11 cellular contexts compared by ENCODE assay signal in the genomic region with DNA sequence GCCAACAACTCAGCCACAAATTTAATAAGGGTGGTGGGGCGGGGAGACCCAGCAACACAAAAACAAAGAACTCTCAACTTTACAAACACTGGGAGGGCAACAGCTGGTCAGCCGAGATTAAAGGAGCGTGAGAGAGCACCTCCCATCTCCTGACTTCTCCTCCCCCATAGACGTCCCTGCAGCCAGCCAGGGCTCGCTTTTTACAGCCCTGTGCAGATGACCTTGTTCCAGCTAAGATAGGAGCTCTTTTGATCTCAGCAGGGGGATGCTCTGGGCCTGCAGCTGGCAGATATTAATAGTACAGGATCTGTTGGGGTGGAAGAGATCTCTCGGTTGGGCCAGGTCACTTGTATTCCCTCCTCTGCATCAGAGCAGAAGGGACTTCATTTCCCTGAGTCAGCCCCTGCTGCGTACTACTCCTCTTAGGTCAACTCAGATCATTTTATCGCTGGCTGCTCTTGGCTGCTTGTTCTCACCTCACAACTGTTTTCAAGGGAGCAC.
A peak's percentile ranks its signal among the peaks of the same experiment; 100 is the strongest.
DNase-seq lines count a peak whose midpoint lies in the region; ATAC-seq and TF ChIP-seq lines count a peak whose summit lies in the region.
"Had no signal": no experiment of that assay in that cellular context is flagged by ENCODE, and none has a peak within 500 bp of the region (broad histone marks: within the 10 kb centered on the region; RNA-seq: fewer than 3 reads in every experiment).

No MANE protein-coding gene starts in this region.

- no peaks in the 10 kb centered on the region for H3K9me2 ChIP-seq in Loucy (replicated peaks; ENCODE audit: low read depth, low read length)

- TF ChIP-seq POLR2A in suprapubic skin (IDR thresholded peaks at IDR 0.05) (no peak), stomach (IDR thresholded peaks at IDR 0.05) (no peak)

- no peaks in the 10 kb centered on the region for H3K9me3 ChIP-seq in Loucy (ENCODE audit: insufficient read depth, low read depth, low read length)
- no peaks in the 10 kb centered on the region for H3K9me3 ChIP-seq in colonic mucosa
- H3K9me3 ChIP-seq in naive thymus-derived CD4-positive, alpha-beta T cell (ENCODE audit: control insufficient read depth in 2 of 3, low read length in 3 of 3) = no peaks in the 10 kb centered on the region
- H3K9me3 ChIP-seq in suprapubic skin = no peaks in the 10 kb centered on the region
- no peaks in the 10 kb centered on the region for H3K9me3 ChIP-seq in stomach
- H3K9me3 ChIP-seq: SJSA1 had no signal

- no peaks in the 10 kb centered on the region for H4K20me1 ChIP-seq in Loucy (ENCODE audit: insufficient read depth, low read length, poor library complexity, severe bottlenecking)

- H3K79me2 ChIP-seq in Loucy (ENCODE audit: insufficient read depth, low read length) = no peaks in the 10 kb centered on the region
- H3K79me2 ChIP-seq: parathyroid adenoma had no signal

- H2AFZ ChIP-seq in Loucy (ENCODE audit: low read length) = no peak overlapping the region
- H2AFZ ChIP-seq: parathyroid adenoma had no signal

- H3K27ac Mint-ChIP-seq in naive thymus-derived CD4-positive, alpha-beta T cell = peak overlapping the region in 6 of 9 donors; percentile 60 to 88 (median 76)

- peaks cover 21 to 66% (median 61%) of the 10 kb centered on the region in 7 donors for H3K4me1 Mint-ChIP-seq in naive thymus-derived CD4-positive, alpha-beta T cell

- peak; percentile 13 for DNase-seq in A172 (ENCODE audit: low spot score)
- peak; percentile 65 for DNase-seq in colonic mucosa
- DNase-seq in naive thymus-derived CD4-positive, alpha-beta T cell = no peak
- no peak for DNase-seq in NCI-H2029 treated with DMSO at 0.1 percent for 48 hours (lab: John Stamatoyannopoulos, UW)
- DNase-seq in suprapubic skin (ENCODE audit: low spot score in 2 of 2) = no peak
- DNase-seq in stomach = no peak
- DNase-seq: NCI-H1105 treated with DMSO at 0.1 percent for 48 hours had no signal

- peak overlapping the region; percentile 18 for H3K4me2 ChIP-seq in Loucy (ENCODE audit: low read depth, low read length, poor library complexity, severe bottlenecking)

- no peak for ATAC-seq in naive thymus-derived CD4-positive, alpha-beta T cell
- no peak for ATAC-seq in GM18502 (IDR thresholded peaks at IDR 0.05; ENCODE audit: poor library complexity, unreplicated experiment)

- H3K4me3 ChIP-seq in Loucy (ENCODE audit: low read length, poor library complexity, severe bottlenecking) (no peak overlapping the region), colonic mucosa (no peak overlapping the region), suprapubic skin (no peak overlapping the region), stomach (no peak overlapping the region)
- H3K4me3 ChIP-seq in naive thymus-derived CD4-positive, alpha-beta T cell (ENCODE audit: low read length) = no peak overlapping the region
- H3K4me3 ChIP-seq: SJSA1 had no signal

- H3K27ac ChIP-seq in colonic mucosa (peak overlapping the region; percentile 23), suprapubic skin (no peak overlapping the region), stomach (no peak overlapping the region)
- no peak overlapping the region for H3K27ac ChIP-seq in naive thymus-derived CD4-positive, alpha-beta T cell (ENCODE audit: low read depth, low read length)
- H3K27ac ChIP-seq: parathyroid adenoma, SJSA1 had no signal

- no peaks in the 10 kb centered on the region for H3F3A ChIP-seq in Loucy (ENCODE audit: low read depth)

- H3K4me3 Mint-ChIP-seq in naive thymus-derived CD4-positive, alpha-beta T cell = peak overlapping the region in 2 of 10 donors; percentile 4 to 6

- no peaks in the 10 kb centered on the region for H3K9me3 Mint-ChIP-seq in naive thymus-derived CD4-positive, alpha-beta T cell

- H3K4me1 ChIP-seq in Loucy (ENCODE audit: insufficient read depth, low read length, poor library complexity, severe bottlenecking) (peaks cover 59% of the 10 kb centered on the region), colonic mucosa (peaks cover 17% of the 10 kb centered on the region), suprapubic skin (peaks cover 30% of the 10 kb centered on the region), stomach (peaks cover 7 to 54% (median 28%) of the 10 kb centered on the region in 4 donors)
- peaks cover 16 to 42% of the 10 kb centered on the region in 2 donors for H3K4me1 ChIP-seq in naive thymus-derived CD4-positive, alpha-beta T cell (ENCODE audit: control insufficient read depth in 2 of 2, insufficient read depth in 2 of 2, low read length in 2 of 2)
- H3K4me1 ChIP-seq: SJSA1 had no signal

- intact Hi-C loops in colonic mucosa (cut with DNase I) = no loop called here
- intact Hi-C loops in naive thymus-derived CD4-positive, alpha-beta T cell (cut with micrococcal nuclease) = no loop called here
- intact Hi-C loops in stomach (cut with DNase I; ENCODE audit: low total_unique reads) = no loop called here

- 79% methylated on average over 8 of the region's 8 CpGs for WGBS in suprapubic skin
- 35 to 61% (median 53%) methylated on average over 8 of the region's 8 CpGs for WGBS in stomach, 5 donors

- H3K27me3 ChIP-seq in Loucy (ENCODE audit: insufficient read depth, low read length, poor library complexity, severe bottlenecking) (no peaks in the 10 kb centered on the region), colonic mucosa (no peaks in the 10 kb centered on the region), suprapubic skin (no peaks in the 10 kb centered on the region), stomach (no peaks in the 10 kb centered on the region)
- H3K27me3 ChIP-seq in naive thymus-derived CD4-positive, alpha-beta T cell (ENCODE audit: control insufficient read depth in 2 of 2, insufficient read depth in 2 of 2, low read length in 2 of 2) = no peaks in the 10 kb centered on the region
- H3K27me3 ChIP-seq: SJSA1 had no signal

- TF ChIP-seq EP300 in suprapubic skin (IDR thresholded peaks at IDR 0.05) = no peak
- TF ChIP-seq EP300 in stomach (IDR thresholded peaks at IDR 0.05) = no peak

- POLR2A ChIA-PET in naive thymus-derived CD4-positive, alpha-beta T cell (lab: Charles Lee) = interaction anchor here (1.0 kb wide), 1 partner anchor 12 kb away, joined by 3 read pairs; no protein-coding TSS in a partner anchor

- CTCF ChIA-PET in naive thymus-derived CD4-positive, alpha-beta T cell (lab: Charles Lee) = no interaction called here

- H3K27me3 Mint-ChIP-seq in naive thymus-derived CD4-positive, alpha-beta T cell = no peaks in the 10 kb centered on the region

- peaks cover 0 to 19% (median 4%) of the 10 kb centered on the region in 5 donors for H3K36me3 Mint-ChIP-seq in naive thymus-derived CD4-positive, alpha-beta T cell

- H3K9ac ChIP-seq in Loucy (ENCODE audit: low read depth, low read length, poor library complexity, severe bottlenecking) (peak overlapping the region; percentile 43), colonic mucosa (ENCODE audit: low read depth in 2 of 2, low read length in 2 of 2) (peak overlapping the region; percentile 6 to 55)
- H3K9ac ChIP-seq: parathyroid adenoma had no signal

- TF ChIP-seq CTCF in Loucy (conservative IDR thresholded peaks at IDR 0.05; ENCODE audit: low read length) (no peak), colonic mucosa (IDR thresholded peaks at IDR 0.05) (no peak), suprapubic skin (IDR thresholded peaks at IDR 0.05) (no peak), stomach (IDR thresholded peaks at IDR 0.05) (no peak)

- H3K36me3 ChIP-seq in Loucy (ENCODE audit: insufficient read depth, low read length) (no peaks in the 10 kb centered on the region), colonic mucosa (no peaks in the 10 kb centered on the region), suprapubic skin (no peaks in the 10 kb centered on the region), stomach (no peaks in the 10 kb centered on the region)
- H3K36me3 ChIP-seq in naive thymus-derived CD4-positive, alpha-beta T cell (ENCODE audit: control insufficient read depth in 2 of 3, insufficient read depth in 3 of 3, low read length in 3 of 3) = no peaks in the 10 kb centered on the region
- H3K36me3 ChIP-seq: SJSA1 had no signal

Comparison
In these comparisons a context has a peak if more than half of its experiments do, and no peak if none do; other contexts are left out.
1. DNase-seq: peak in A172 (single experiment) and colonic mucosa (single experiment); none in naive thymus-derived CD4-positive, alpha-beta T cell (0 of 9), NCI-H2029 treated with DMSO at 0.1 percent for 48 hours (single experiment), suprapubic skin (0 of 2) and stomach (single experiment).